ENCODE assay signal across 8 cellular contexts in the genomic region with DNA sequence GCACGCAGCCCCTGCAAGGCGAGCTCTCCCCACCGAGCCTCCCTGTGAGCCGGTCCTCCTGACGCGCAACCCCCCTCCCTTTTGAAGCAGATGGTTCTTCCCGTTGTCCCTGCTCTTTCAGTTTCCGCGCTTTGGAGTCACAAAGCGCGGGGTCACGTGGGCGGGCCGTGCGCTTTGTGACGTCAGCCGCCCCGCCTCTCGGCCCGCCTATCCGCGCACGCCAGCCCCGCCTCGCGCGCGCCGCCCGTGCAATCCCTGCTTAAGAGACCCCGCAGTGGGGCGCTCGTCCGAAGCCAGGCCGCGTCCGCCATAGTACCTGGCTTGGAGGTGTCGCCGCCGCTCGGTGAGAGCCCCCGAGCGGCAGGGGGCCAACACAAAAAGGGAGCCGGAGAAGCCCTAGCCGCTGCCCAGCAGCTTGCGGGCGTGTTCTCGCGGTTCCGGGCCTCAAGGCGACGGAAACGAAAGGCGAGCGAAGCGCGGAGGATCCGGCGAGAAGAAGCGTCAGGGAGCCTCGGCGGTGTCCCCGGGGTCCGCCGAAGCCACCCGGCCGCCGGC. TPM values are rescaled to one million over a fixed set of nuclear protein-coding genes. Genes with fewer than 3 reads are reported as not detected.
DNase-seq lines count a peak whose midpoint lies in the region; ATAC-seq, FAIRE-seq and TF ChIP-seq lines count a peak whose summit lies in the region.

A gene with protein sequence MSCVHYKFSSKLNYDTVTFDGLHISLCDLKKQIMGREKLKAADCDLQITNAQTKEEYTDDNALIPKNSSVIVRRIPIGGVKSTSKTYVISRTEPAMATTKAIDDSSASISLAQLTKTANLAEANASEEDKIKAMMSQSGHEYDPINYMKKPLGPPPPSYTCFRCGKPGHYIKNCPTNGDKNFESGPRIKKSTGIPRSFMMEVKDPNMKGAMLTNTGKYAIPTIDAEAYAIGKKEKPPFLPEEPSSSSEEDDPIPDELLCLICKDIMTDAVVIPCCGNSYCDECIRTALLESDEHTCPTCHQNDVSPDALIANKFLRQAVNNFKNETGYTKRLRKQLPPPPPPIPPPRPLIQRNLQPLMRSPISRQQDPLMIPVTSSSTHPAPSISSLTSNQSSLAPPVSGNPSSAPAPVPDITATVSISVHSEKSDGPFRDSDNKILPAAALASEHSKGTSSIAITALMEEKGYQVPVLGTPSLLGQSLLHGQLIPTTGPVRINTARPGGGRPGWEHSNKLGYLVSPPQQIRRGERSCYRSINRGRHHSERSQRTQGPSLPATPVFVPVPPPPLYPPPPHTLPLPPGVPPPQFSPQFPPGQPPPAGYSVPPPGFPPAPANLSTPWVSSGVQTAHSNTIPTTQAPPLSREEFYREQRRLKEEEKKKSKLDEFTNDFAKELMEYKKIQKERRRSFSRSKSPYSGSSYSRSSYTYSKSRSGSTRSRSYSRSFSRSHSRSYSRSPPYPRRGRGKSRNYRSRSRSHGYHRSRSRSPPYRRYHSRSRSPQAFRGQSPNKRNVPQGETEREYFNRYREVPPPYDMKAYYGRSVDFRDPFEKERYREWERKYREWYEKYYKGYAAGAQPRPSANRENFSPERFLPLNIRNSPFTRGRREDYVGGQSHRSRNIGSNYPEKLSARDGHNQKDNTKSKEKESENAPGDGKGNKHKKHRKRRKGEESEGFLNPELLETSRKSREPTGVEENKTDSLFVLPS (N-terminal part only) (plus strand): TSS at position 272 of the 555 bp plus-strand sequence. CDS start 1,061 bp downstream, outside the sequence.

- DNase-seq in GM12891 (ENCODE audit: insufficient read length, low spot score) (peak; percentile 67), NCI-H1436 treated with DMSO at 0.1 percent for 48 hours (lab: John Stamatoyannopoulos, UW) (peak; percentile 68), T-cell (peak; percentile 82 to 94 (median 88)), adrenal gland (peak; percentile 94 to 97 (median 96)), heart right ventricle (peak; percentile 93 to 95), posterior vena cava (ENCODE audit: low spot score) (peak; percentile 98), upper lobe of right lung (peak; percentile 97)

- CTCF ChIA-PET in T-cell (lab: Charles Lee) = interaction anchor here (0.5 to 1.5 kb wide), 4 partner anchors 10 to 238 kb away, joined by 3 to 7 read pairs (median 4); no protein-coding TSS in a partner anchor

- no peaks in the 10 kb centered on the region for H3K27me3 ChIP-seq in adrenal gland
- H3K27me3 ChIP-seq in heart right ventricle = no peaks in the 10 kb centered on the region
- H3K27me3 ChIP-seq in upper lobe of right lung = no peaks in the 10 kb centered on the region

- POLR2A ChIA-PET in T-cell (lab: Charles Lee) = no interaction called here

- H3K27ac ChIP-seq in adrenal gland (peak within 1 kb of the TSS; percentile 95 to 100 (median 100)), heart right ventricle (peak within 1 kb of the TSS; percentile 95 to 100 (median 100)), upper lobe of right lung (peak within 1 kb of the TSS; percentile 100)

- peaks cover 12% of the 10 kb centered on the region for H3K36me3 Mint-ChIP-seq in T-cell

- intact Hi-C loops in adrenal gland (cut with DNase I) = no loop called here
- intact Hi-C loops in heart right ventricle (cut with DNase I) = loop anchor here in 1 of 10 donors (5.0 kb wide), 1 partner anchor 573 kb away; a partner anchor contains a TSS
- intact Hi-C loops in posterior vena cava (cut with DNase I) = no loop called here
- intact Hi-C loops in upper lobe of right lung (cut with DNase I) = no loop called here

- H3K9me3 ChIP-seq in adrenal gland (replicated peaks in 1 of 3) = no peaks in the 10 kb centered on the region
- no peaks in the 10 kb centered on the region for H3K9me3 ChIP-seq in heart right ventricle
- H3K9me3 ChIP-seq in upper lobe of right lung = no peaks in the 10 kb centered on the region

- H3K27ac Mint-ChIP-seq in T-cell = peak within 1 kb of the TSS; percentile 100

- H3K36me3 ChIP-seq in adrenal gland (replicated peaks in 1 of 2) (no peaks in the 10 kb centered on the region), heart right ventricle (peaks cover 0 to 7% (median 0%) of the 10 kb centered on the region in 9 donors), upper lobe of right lung (no peaks in the 10 kb centered on the region)

- TF ChIP-seq CTCF in adrenal gland (IDR thresholded peaks at IDR 0.05) (peak in 3 of 6 experiments; percentile 18 to 48 (median 40)), heart right ventricle (IDR thresholded peaks at IDR 0.05) (peak; percentile 7 to 57 (median 39)), upper lobe of right lung (IDR thresholded peaks at IDR 0.05) (peak; percentile 52)

- peaks cover 33 to 39% (median 37%) of the 10 kb centered on the region in 3 donors for H3K4me1 Mint-ChIP-seq in T-cell

- H3K4me3 ChIP-seq in adrenal gland (peak within 1 kb of the TSS; percentile 64 to 92 (median 74)), heart right ventricle (peak within 1 kb of the TSS; percentile 61 to 97 (median 82)), upper lobe of right lung (peak within 1 kb of the TSS; percentile 91)

- no peaks in the 10 kb centered on the region for H3K27me3 Mint-ChIP-seq in T-cell

- FAIRE-seq in GM12891 (lab: Jason Lieb, UNC) = peak; percentile 96

- peak; percentile 90 for TF ChIP-seq POLR2A in GM12891 (IDR thresholded peaks at IDR 0.05; ENCODE audit: low read depth, low read length)
- TF ChIP-seq POLR2A in adrenal gland (IDR thresholded peaks at IDR 0.05) = peak; percentile 98 to 100

- H3K9me3 Mint-ChIP-seq in T-cell = no peaks in the 10 kb centered on the region

- peak; percentile 83 for ATAC-seq in HG02840 (IDR thresholded peaks at IDR 0.05; ENCODE audit: low FRiP score, unreplicated experiment)
- peak; percentile 90 to 93 (median 92) for ATAC-seq in T-cell (replicated peaks in 1 of 4)
- ATAC-seq in heart right ventricle = peak; percentile 95 to 98 (median 97)
- peak; percentile 98 for ATAC-seq in upper lobe of right lung

- H3K4me1 ChIP-seq in adrenal gland (replicated peaks in 1 of 2) = peaks cover 27 to 29% of the 10 kb centered on the region in 2 donors
- peaks cover 3 to 35% (median 29%) of the 10 kb centered on the region in 9 donors for H3K4me1 ChIP-seq in heart right ventricle
- peaks cover 31% of the 10 kb centered on the region for H3K4me1 ChIP-seq in upper lobe of right lung

- peak within 1 kb of the TSS; percentile 99 for H3K4me3 Mint-ChIP-seq in T-cell

- 0% methylated on average over 10 to 68 of the region's 68 CpGs for WGBS in adrenal gland, 4 donors
- 0 to 1% methylated on average over 56 to 68 of the region's 68 CpGs for WGBS in heart right ventricle, 2 donors

TF ChIP-seq in GM12891, 5 proteins besides CTCF, POLR2A, EP300 and RAD21:
- TF ChIP-seq POU2F2 (IDR thresholded peaks at IDR 0.05; ENCODE audit: low read depth, low read length) (no peak; the same call in 1 of the 2 replicates), PAX5 (IDR thresholded peaks at IDR 0.05; ENCODE audit: insufficient read depth, low read length, severe bottlenecking) (no peak), SPI1 (IDR thresholded peaks at IDR 0.05; ENCODE audit: low read depth, low read length) (0 out of 2 replicates have a peak, but pooled peaks have one; percentile 19), POLR2AphosphoS5 (IDR thresholded peaks at IDR 0.05; ENCODE audit: low read depth, low read length) (peak; percentile 91), TAF1 (IDR thresholded peaks at IDR 0.05; ENCODE audit: low read depth, low read length) (peak; percentile 87)
TF ChIP-seq in GM12891: peak in this region for 3.

RNA-seq across cellular contexts. Expression of the gene that starts here (rescaled TPM):
- polyA plus RNA-seq in GM12891 (2012; ENCODE audit: low read depth, missing spikeins) = 48.2 TPM
- total RNA-seq in T-cell (100 to 1,000 TPM in 2 of 5 donors, 10 to 100 TPM in 3; 80.5 to 130 (median 91.9) TPM), adrenal gland (10 to 100 TPM; 34.5 to 57.8 (median 45.9) TPM), heart right ventricle (10 to 100 TPM; 26.8 to 50.3 (median 33.1) TPM), posterior vena cava (10 to 100 TPM; 43.7 to 46.7 TPM), upper lobe of right lung (43.8 TPM)
- polyA plus RNA-seq in adrenal gland (10 to 100 TPM; 33.7 to 49.3 (median 44.7) TPM), heart right ventricle (10 to 100 TPM; 18.9 to 35.8 TPM)

Comparison
In these comparisons a context has a peak if more than half of its experiments do, and no peak if none do; other contexts are left out.
1. Peak in every context shown above with its lines: DNase-seq, ATAC-seq, H3K4me3 ChIP-seq and H3K27ac ChIP-seq.